8 cellular contexts compared by ENCODE assay signal in genomic region chr1:230978491-230979388, GRCh38. TPM values are rescaled to one million over a fixed set of nuclear protein-coding genes. Genes with fewer than 3 reads are reported as not detected.
DNase-seq lines count a peak whose midpoint lies in the region; ATAC-seq and TF ChIP-seq lines count a peak whose summit lies in the region.

TSS of gene ARV1 (plus strand) at chr1:230979094. CDS start at chr1:230979106, 12 bp downstream.
TSS of gene TTC13 (minus strand) at chr1:230978861. CDS start at chr1:230978830, 31 bp downstream.

- H3K4me1 ChIP-seq in PC-9 (replicated peaks; ENCODE audit: insufficient read depth) = peaks cover 19% of the 10 kb centered on the region

- in situ Hi-C loops in KBM-7 (cut with MboI; ENCODE audit: low pct_unique_long_range_greater_than_20kb, low sequenced_read_pairs) = no loop called here

- H3K4me3 ChIP-seq in PC-9 = peak within 1 kb of the TSS; percentile 86

- H3K4me2 ChIP-seq in PC-9 = peak within 1 kb of the TSS; percentile 94

- no peaks in the 10 kb centered on the region for H3K9me3 ChIP-seq in PC-9 (ENCODE audit: insufficient read depth, low read depth)

- no peaks in the 10 kb centered on the region; the same call in 1 of the 2 replicates for H3K36me3 ChIP-seq in PC-9 (ENCODE audit: low read depth)

- peaks cover 3% of the 10 kb centered on the region; the same call in 1 of the 2 replicates for H3F3A ChIP-seq in PC-9 (ENCODE audit: insufficient read depth, low read depth)

- peaks cover 47% of the 10 kb centered on the region for H3K79me2 ChIP-seq in PC-9 (ENCODE audit: low read depth)

- CTCF ChIA-PET in PC-9 (lab: Charles Lee) = interaction anchor here (0.7 kb wide), 1 partner anchor 111 kb away, joined by 3 read pairs; no protein-coding TSS in a partner anchor

- TF ChIP-seq CTCF in PC-9 (conservative IDR thresholded peaks at IDR 0.05) = peak; percentile 50; the same call in 1 of the 2 replicates

- H3K27ac ChIP-seq in PC-9 (no peak within 1 kb of the TSS), epithelial cell of prostate (peak within 1 kb of the TSS; percentile 26)

- peak; percentile 98 for DNase-seq in DMS79 (lab: John Stamatoyannopoulos, UW)
- peak; percentile 99 for DNase-seq in KBM-7
- peak; percentile 97 to 98 for DNase-seq in PC-9
- DNase-seq in activated T-cell treated with anti-CD3 and anti-CD28 coated beads, Interleukin-2, amount 50 U/mL, for 1 hour = peak; percentile 91
- DNase-seq in epithelial cell of prostate (ENCODE audit: low read depth, low spot score) = peak; percentile 95
- peak; percentile 99 for DNase-seq in mucosa of gallbladder (ENCODE audit: low spot score)
- DNase-seq in stimulated activated CD8-positive, alpha-beta memory T cell treated with anti-CD3 and anti-CD28 coated beads, Interleukin-4, amount 100 ng/mL, for 4 hours (ENCODE audit: low read depth in 2 of 2, low spot score in 1 of 2) = peak; percentile 87 to 91

- intact Hi-C loops in PC-9 (cut with micrococcal nuclease; ENCODE audit: unreplicated experiment) = loop anchor here (1.0 to 5.0 kb wide), 7 partner anchors 110 to 346 kb away; partner anchors contain the start of genes C1orf198 and COG2

- peak within 1 kb of the TSS; percentile 94 for H2AFZ ChIP-seq in PC-9

- POLR2A ChIA-PET in PC-9 (lab: Charles Lee; ENCODE audit: unreplicated experiment) = interaction anchor here (0.6 kb wide), 1 partner anchor 28 kb away, joined by 4 read pairs; no protein-coding TSS in a partner anchor

- H3K27me3 ChIP-seq in PC-9 (ENCODE audit: insufficient read depth, low read depth) = no peaks in the 10 kb centered on the region

- ATAC-seq in GM21717 (IDR thresholded peaks at IDR 0.05; ENCODE audit: unreplicated experiment) = peak; percentile 94

- BruUV-seq in PC-9 (replicated peaks; lab: Mats Ljungman, UMichigan) = no TSS peak

- no peaks in the 10 kb centered on the region for H4K20me1 ChIP-seq in PC-9 (ENCODE audit: insufficient read depth)

- H3K9me2 ChIP-seq in PC-9 (ENCODE audit: insufficient read depth) = no peaks in the 10 kb centered on the region

RNA-seq across cellular contexts. Expression of gene ARV1, which starts in this region (rescaled TPM):
- 8.0 and 12.0 TPM in 2 replicates for total RNA-seq in PC-9 (2021)
- 24.3 TPM for total RNA-seq in mucosa of gallbladder

RNA-seq across cellular contexts. Expression of gene TTC13, which starts in this region (rescaled TPM):
- total RNA-seq in PC-9 (2021) (7.5 and 10.7 TPM in 2 replicates), mucosa of gallbladder (18.4 TPM)
